Comparison of ENCODE assay signal across 2 cellular contexts in the genomic region with DNA sequence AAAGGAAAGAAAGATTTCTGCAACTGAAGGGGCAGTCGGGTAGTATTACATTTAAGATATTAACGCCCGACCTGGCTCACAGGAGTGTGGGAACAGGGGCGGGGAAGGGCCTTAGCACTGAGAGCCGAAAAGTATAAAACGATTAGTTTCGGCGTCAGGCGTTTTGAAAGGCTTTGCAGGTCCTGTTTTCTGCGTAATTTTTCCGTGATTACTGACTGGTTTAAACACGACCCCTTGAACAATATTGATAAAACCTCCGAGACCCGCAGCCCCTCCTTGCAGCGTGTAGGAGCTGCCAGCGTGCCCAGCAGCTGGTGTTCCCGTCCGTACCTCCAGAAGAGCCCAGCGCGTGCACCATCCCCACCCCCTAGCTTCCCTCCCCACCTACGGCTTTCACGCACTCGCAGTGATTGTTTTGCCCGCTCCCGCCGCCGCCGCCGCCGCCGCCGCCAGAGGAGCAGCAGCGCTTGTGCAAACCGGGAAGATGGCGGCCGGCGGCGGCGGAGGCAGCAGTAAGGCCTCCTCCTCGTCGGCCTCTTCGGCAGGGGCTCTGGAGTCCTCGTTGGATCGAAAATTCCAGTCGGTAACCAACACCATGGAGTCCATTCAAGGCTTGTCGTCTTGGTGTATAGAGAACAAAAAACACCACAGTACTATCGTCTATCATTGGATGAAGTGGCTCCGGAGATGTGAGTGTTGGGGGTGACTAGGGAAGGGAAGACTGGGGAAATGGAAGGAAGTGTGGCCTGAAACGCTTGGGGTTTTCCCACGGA.
TF ChIP-seq lines count a peak whose summit lies in the region.

No MANE protein-coding gene starts in this region.

TF ChIP-seq in GM23338, 12 proteins besides CTCF, POLR2A, EP300 and RAD21 (continued from another document):
- TF ChIP-seq EZH2phosphoT487 (IDR thresholded peaks at IDR 0.05; ENCODE audit: unreplicated experiment) = no peak
- no peak for TF ChIP-seq EZH2 (IDR thresholded peaks at IDR 0.05; ENCODE audit: low read depth, unreplicated experiment)
- no peak for TF ChIP-seq ZNF462 (CRISPR knock-in tag; IDR thresholded peaks at IDR 0.05)
- peak; percentile 25; the same call in 1 of the 2 replicates for TF ChIP-seq POLR2AphosphoS5 (IDR thresholded peaks at IDR 0.05; ENCODE audit: low read depth)
- no peak for TF ChIP-seq REST (IDR thresholded peaks at IDR 0.05; ENCODE audit: unreplicated experiment)

TF ChIP-seq in SK-N-SH, 30 proteins besides CTCF, POLR2A, EP300 and RAD21 (continued from another document):
- 0 out of 2 replicates have a peak, but pooled peaks have one; percentile 29 for TF ChIP-seq SIN3A (IDR thresholded peaks at IDR 0.05; ENCODE audit: borderline replicate concordance, low read depth, low read length)
- TF ChIP-seq YY1 (IDR thresholded peaks at IDR 0.05; ENCODE audit: low read depth) = peak; percentile 89
- peak; percentile 59 for TF ChIP-seq POLR2AphosphoS5 (IDR thresholded peaks at IDR 0.05; ENCODE audit: low read depth, low read length)
- TF ChIP-seq MXI1 (IDR thresholded peaks at IDR 0.05; ENCODE audit: low read depth, low read length) = peak; percentile 51
- no peak; the same call in 1 of the 2 replicates for TF ChIP-seq TCF12 (IDR thresholded peaks at IDR 0.05)
- TF ChIP-seq REST (IDR thresholded peaks at IDR 0.05; ENCODE audit: low read depth, low read length) = peak; percentile 39; the same call in 1 of the 2 replicates
- TF ChIP-seq TAF1 (IDR thresholded peaks at IDR 0.05; ENCODE audit: borderline replicate concordance, low read depth, low read length) = peak; percentile 93
TF ChIP-seq in SK-N-SH: peak in this region for 6.
